24 cellular contexts compared by ENCODE assay signal in the genomic region with DNA sequence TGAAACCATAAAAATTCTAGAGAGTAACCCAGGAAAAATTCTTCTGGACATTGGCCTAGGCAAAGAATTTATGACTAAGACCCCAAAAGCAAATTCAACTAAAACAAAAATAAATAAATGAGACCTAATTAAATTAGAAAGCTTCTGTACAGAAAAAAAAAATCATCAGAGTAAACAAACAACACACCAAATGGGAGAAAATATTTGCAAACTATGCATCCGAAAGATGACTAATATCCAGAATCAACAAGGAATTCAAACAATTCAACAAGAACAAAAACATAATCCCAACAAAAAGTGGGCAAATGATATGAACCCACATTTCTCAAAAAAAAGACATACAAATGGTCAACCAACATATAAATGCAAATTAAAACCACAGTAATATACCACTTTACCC.
"Had no signal": no experiment of that assay in that cellular context is flagged by ENCODE, and none has a peak within 500 bp of the region (broad histone marks: within the 10 kb centered on the region; RNA-seq: fewer than 3 reads in every experiment).

No MANE protein-coding gene starts in this region.

- H3K4me3 Mint-ChIP-seq: natural killer cell; neural progenitor cell; stimulated activated naive B cell treated with anti-CD40 and anti-IgM and Interleukin-4, amounts not matched to agents 10 μg/mL and 1 μg/mL and 100 μg/mL, for 72 hours had no signal

- DNase-seq: activated CD4-positive, alpha-beta T cell treated with anti-CD3 and anti-CD28 coated beads for 4 hours; activated CD4-positive, alpha-beta T cell treated with anti-CD3 and anti-CD28 coated beads, Interleukin-2, amount 50 U/mL, for 4 hours; activated effector memory CD4-positive, alpha-beta T cell treated with anti-CD3 and anti-CD28 coated beads, Interleukin-2, amount 50 U/mL, for 16 hours; activated naive CD4-positive, alpha-beta T cell treated with anti-CD3 and anti-CD28 coated beads, Interleukin-2, amount 50 U/mL, for 16 hours; anterior cingulate cortex; colonic mucosa; effector CD8-positive, alpha-beta T cell; erythroblast; foreskin keratinocyte; left ventricle myocardium inferior; mesendoderm; natural killer cell; occipital lobe; stimulated activated CD4-positive, alpha-beta T cell treated with anti-CD3 and anti-CD28 coated beads, Interleukin-15, amount 100 ng/mL, for 24 hours; stimulated activated CD4-positive, alpha-beta T cell treated with anti-CD3 and anti-CD28 coated beads, Interleukin-2, amount 100 ng/mL, for 24 hours; stimulated activated naive B cell treated with anti-CD40 and anti-IgM and Interleukin-4, amounts not matched to agents 10 μg/mL and 1 μg/mL and 100 μg/mL, for 72 hours; stomach; tibial artery; upper lobe of right lung had no signal

- H3K9me3 ChIP-seq: colonic mucosa, upper lobe of right lung had no signal

- H3K27ac ChIP-seq: colonic mucosa, foreskin keratinocyte, left ventricle myocardium inferior, neural progenitor cell, parathyroid adenoma, right atrium auricular region, stomach, tibial artery, upper lobe of right lung, VCaP had no signal

- H3K4me1 Mint-ChIP-seq: natural killer cell; neural progenitor cell; stimulated activated naive B cell treated with anti-CD40 and anti-IgM and Interleukin-4, amounts not matched to agents 10 μg/mL and 1 μg/mL and 100 μg/mL, for 72 hours had no signal

- H3K27me3 ChIP-seq: colonic mucosa, foreskin keratinocyte, neural progenitor cell, right atrium auricular region, stomach, tibial artery, upper lobe of right lung had no signal

- H3K4me3 ChIP-seq: colonic mucosa, left ventricle myocardium inferior, lung, neural progenitor cell, right atrium auricular region, stomach, tibial artery, upper lobe of right lung had no signal

- H3K36me3 Mint-ChIP-seq: neural progenitor cell had no signal

- ATAC-seq: foreskin keratinocyte; natural killer cell; stimulated activated naive B cell treated with anti-CD40 and anti-IgM and Interleukin-4, amounts not matched to agents 10 μg/mL and 1 μg/mL and 100 μg/mL, for 72 hours; upper lobe of right lung had no signal

- H3K4me1 ChIP-seq: colonic mucosa, left ventricle myocardium inferior, parathyroid adenoma, right atrium auricular region, stomach, tibial artery, upper lobe of right lung had no signal

- H3K27ac Mint-ChIP-seq: natural killer cell; neural progenitor cell; stimulated activated naive B cell treated with anti-CD40 and anti-IgM and Interleukin-4, amounts not matched to agents 10 μg/mL and 1 μg/mL and 100 μg/mL, for 72 hours had no signal

- H3K36me3 ChIP-seq: colonic mucosa, left ventricle myocardium inferior, neural progenitor cell, right atrium auricular region, stomach, tibial artery, upper lobe of right lung had no signal
